28 cellular contexts compared by ENCODE assay signal in genomic region chr12:23742574-23742973, GRCh38.
"Had no signal": no experiment of that assay in that cellular context is flagged by ENCODE, and none has a peak within 500 bp of the region (broad histone marks: within the 10 kb centered on the region; RNA-seq: fewer than 3 reads in every experiment).

No MANE protein-coding gene starts in this region.

- H3K27ac ChIP-seq: colonic mucosa, coronary artery, dorsolateral prefrontal cortex, epithelial cell of prostate, esophagus muscularis mucosa, esophagus squamous epithelium, foreskin keratinocyte, gastrocnemius medialis, gastroesophageal sphincter, heart left ventricle, heart right ventricle had no signal

- H3K4me3 Mint-ChIP-seq: dendritic cell treated with granulocyte-macrophage colony-stimulating factor and Interleukin-4, amounts not matched to agents 40 ng/mL and 50 ng/mL, for 4 days; effector memory CD8-positive, alpha-beta T cell; endodermal cell had no signal

- H3K9me3 ChIP-seq: colonic mucosa, esophagus muscularis mucosa, esophagus squamous epithelium, gastrocnemius medialis, gastroesophageal sphincter, heart left ventricle had no signal

- H3K4me3 ChIP-seq: colonic mucosa, coronary artery, dorsolateral prefrontal cortex, esophagus muscularis mucosa, esophagus squamous epithelium, gastrocnemius medialis, gastroesophageal sphincter, heart left ventricle, heart right ventricle had no signal

- DNase-seq: colonic mucosa; cortex of kidney; dermis blood vessel endothelial cell; dorsolateral prefrontal cortex; effector CD4-positive, alpha-beta T cell; effector CD8-positive, alpha-beta T cell; effector memory CD4-positive, alpha-beta T cell; effector memory CD8-positive, alpha-beta T cell; endodermal cell; erythroblast; esophagus squamous epithelium; foreskin fibroblast; foreskin keratinocyte; foreskin melanocyte; gastrocnemius medialis; glutamatergic neuron; head of caudate nucleus; heart left ventricle; heart right ventricle had no signal

- H3K27ac Mint-ChIP-seq: dendritic cell treated with granulocyte-macrophage colony-stimulating factor and Interleukin-4, amounts not matched to agents 40 ng/mL and 50 ng/mL, for 4 days; effector memory CD8-positive, alpha-beta T cell; endodermal cell had no signal

- ATAC-seq: effector memory CD8-positive, alpha-beta T cell; esophagus mucosa; foreskin keratinocyte; gastrocnemius medialis; gastroesophageal sphincter; heart left ventricle; heart right ventricle had no signal

- FAIRE-seq: colon, endothelial cell of umbilical vein, frontal cortex had no signal

- H3K27me3 Mint-ChIP-seq: dendritic cell treated with granulocyte-macrophage colony-stimulating factor and Interleukin-4, amounts not matched to agents 40 ng/mL and 50 ng/mL, for 4 days; effector memory CD8-positive, alpha-beta T cell had no signal

- H3K27me3 ChIP-seq: colonic mucosa, dorsolateral prefrontal cortex, esophagus muscularis mucosa, esophagus squamous epithelium, foreskin keratinocyte, gastrocnemius medialis, gastroesophageal sphincter, heart left ventricle, heart right ventricle had no signal

- H3K9me3 Mint-ChIP-seq: endodermal cell had no signal

- H3K36me3 ChIP-seq: colonic mucosa, esophagus muscularis mucosa, gastrocnemius medialis had no signal

- H3K4me1 ChIP-seq: colonic mucosa, esophagus muscularis mucosa, esophagus squamous epithelium, foreskin keratinocyte, gastrocnemius medialis, gastroesophageal sphincter, heart left ventricle, heart right ventricle had no signal
